2 cellular contexts compared by ENCODE assay signal in genomic region chr16:87171723-87172122, GRCh38.
A peak's percentile ranks its signal among the peaks of the same experiment; 100 is the strongest.
TF ChIP-seq lines count a peak whose summit lies in the region.

No MANE protein-coding gene starts in this region.

TF ChIP-seq in HepG2, 621 proteins besides CTCF, POLR2A, EP300 and RAD21:
- TF ChIP-seq MNT (IDR thresholded peaks at IDR 0.05) (peak; percentile 76), KLF12 (CRISPR knock-in tag; IDR thresholded peaks at IDR 0.05; ENCODE audit: borderline replicate concordance) (no peak)
TF ChIP-seq in HepG2: peak in this region for 1.

TF ChIP-seq in H1, 55 proteins besides CTCF, POLR2A, EP300 and RAD21:
- TF ChIP-seq NRF1 (IDR thresholded peaks at IDR 0.05; ENCODE audit: low read depth, low read length) (no peak), MAX (IDR thresholded peaks at IDR 0.05) (no peak), SIRT6 (IDR thresholded peaks at IDR 0.05; ENCODE audit: low read length) (no peak)
